In the genomic region with DNA sequence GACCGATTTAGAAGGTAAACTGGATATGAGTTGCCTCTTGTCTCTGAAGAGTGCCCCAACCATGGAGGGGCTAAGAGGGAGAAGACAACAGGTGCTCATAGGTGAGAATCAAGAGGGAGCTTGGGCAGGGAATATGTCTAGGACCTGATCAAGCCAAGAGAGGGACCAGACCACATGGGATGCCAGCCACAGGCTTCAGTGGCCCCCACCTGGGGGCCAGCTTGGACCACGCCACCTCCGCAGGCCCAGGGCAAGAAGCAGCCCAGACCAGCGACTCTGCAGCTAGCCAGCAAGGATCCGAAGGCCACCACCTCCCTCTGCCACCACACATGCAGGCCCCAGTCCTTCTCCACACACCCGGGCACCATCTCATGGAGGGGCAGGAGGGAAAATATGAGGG, we compare ENCODE assay signal across 33 cellular contexts.
"Had no signal": no experiment of that assay in that cellular context is flagged by ENCODE, and none has a peak within 500 bp of the region (broad histone marks: within the 10 kb centered on the region; RNA-seq: fewer than 3 reads in every experiment).

No MANE protein-coding gene starts in this region.

- H3K27me3 ChIP-seq: ascending aorta, breast epithelium, colonic mucosa, dorsolateral prefrontal cortex, esophagus muscularis mucosa, gastrocnemius medialis had no signal

- H3K27ac Mint-ChIP-seq: activated CD4-positive, alpha-beta memory T cell treated with anti-CD3 and anti-CD28 coated beads, Interleukin-2, amount 10 ng/mL, durations not matched to agents 7 days and 5 days; activated CD4-positive, alpha-beta T cell treated with anti-CD3 and anti-CD28 coated beads, Interleukin-2, amount 10 ng/mL, durations not matched to agents 7 days and 5 days; activated naive CD4-positive, alpha-beta T cell treated with anti-CD3 and anti-CD28 coated beads, Interleukin-2, amount 10 ng/mL, durations not matched to agents 7 days and 5 days; activated naive CD4-positive, alpha-beta T cell treated with anti-CD3 and anti-CD28 coated beads, Interleukin-2, amount 50 U/mL, for 72 hours; activated naive CD8-positive, alpha-beta T cell treated with anti-CD3 and anti-CD28 coated beads, Interleukin-2, amount 10 ng/mL, durations not matched to agents 7 days and 5 days; activated T-cell treated with anti-CD3 and anti-CD28 coated beads, Interleukin-2, amount 50 U/mL, for 24 hours; activated T-cell treated with anti-CD3 and anti-CD28 coated beads, Interleukin-2, amount 50 U/mL, for 72 hours; dendritic cell treated with granulocyte-macrophage colony-stimulating factor and Interleukin-4, amounts not matched to agents 40 ng/mL and 50 ng/mL, for 4 days; T-cell; T-helper 1 cell treated with Interleukin-12 subunit alpha and Interleukin-12 subunit beta and Interleukin-4 antibody, amounts not matched to agents 30 μg/mL and 1 μg/mL, for 36 hours; WTC11 had no signal

- H3K9me3 Mint-ChIP-seq: activated CD4-positive, alpha-beta memory T cell treated with anti-CD3 and anti-CD28 coated beads, Interleukin-2, amount 10 ng/mL, durations not matched to agents 7 days and 5 days; activated CD4-positive, alpha-beta T cell treated with anti-CD3 and anti-CD28 coated beads, Interleukin-2, amount 10 ng/mL, durations not matched to agents 7 days and 5 days; activated naive CD4-positive, alpha-beta T cell treated with anti-CD3 and anti-CD28 coated beads, Interleukin-2, amount 10 ng/mL, durations not matched to agents 7 days and 5 days; activated naive CD4-positive, alpha-beta T cell treated with anti-CD3 and anti-CD28 coated beads, Interleukin-2, amount 50 U/mL, for 72 hours; activated naive CD8-positive, alpha-beta T cell treated with anti-CD3 and anti-CD28 coated beads, Interleukin-2, amount 10 ng/mL, durations not matched to agents 7 days and 5 days; activated T-cell treated with anti-CD3 and anti-CD28 coated beads, Interleukin-2, amount 50 U/mL, for 24 hours; brain; dendritic cell treated with granulocyte-macrophage colony-stimulating factor and Interleukin-4, amounts not matched to agents 40 ng/mL and 50 ng/mL, for 4 days; T-cell; T-helper 1 cell treated with Interleukin-12 subunit alpha and Interleukin-12 subunit beta and Interleukin-4 antibody, amounts not matched to agents 30 μg/mL and 1 μg/mL, for 36 hours; WTC11 had no signal

- H3K36me3 ChIP-seq: ascending aorta, breast epithelium, cardiac muscle cell, colonic mucosa, esophagus muscularis mucosa, gastrocnemius medialis had no signal

- H3K4me1 Mint-ChIP-seq: activated CD4-positive, alpha-beta memory T cell treated with anti-CD3 and anti-CD28 coated beads, Interleukin-2, amount 10 ng/mL, durations not matched to agents 7 days and 5 days; activated CD4-positive, alpha-beta T cell treated with anti-CD3 and anti-CD28 coated beads, Interleukin-2, amount 10 ng/mL, durations not matched to agents 7 days and 5 days; activated naive CD4-positive, alpha-beta T cell treated with anti-CD3 and anti-CD28 coated beads, Interleukin-2, amount 10 ng/mL, durations not matched to agents 7 days and 5 days; activated naive CD8-positive, alpha-beta T cell treated with anti-CD3 and anti-CD28 coated beads, Interleukin-2, amount 10 ng/mL, durations not matched to agents 7 days and 5 days; T-cell had no signal

- H3K9me3 ChIP-seq: ascending aorta, breast epithelium, colonic mucosa, esophagus muscularis mucosa, gastrocnemius medialis had no signal

- H3K27me3 Mint-ChIP-seq: activated naive CD4-positive, alpha-beta T cell treated with anti-CD3 and anti-CD28 coated beads, Interleukin-2, amount 10 ng/mL, durations not matched to agents 7 days and 5 days had no signal

- ATAC-seq: activated naive CD4-positive, alpha-beta T cell treated with anti-CD3 and anti-CD28 coated beads, Interleukin-2, amount 50 U/mL, for 72 hours; activated T-cell treated with anti-CD3 and anti-CD28 coated beads, Interleukin-2, amount 50 U/mL, for 72 hours; foreskin keratinocyte; gastrocnemius medialis; T-cell; WTC11 had no signal

- H3K4me3 ChIP-seq: ascending aorta, breast epithelium, cardiac muscle cell, colonic mucosa, dorsolateral prefrontal cortex, esophagus muscularis mucosa, gastrocnemius medialis had no signal

- H3K4me3 Mint-ChIP-seq: activated CD4-positive, alpha-beta memory T cell treated with anti-CD3 and anti-CD28 coated beads, Interleukin-2, amount 10 ng/mL, durations not matched to agents 7 days and 5 days; activated CD4-positive, alpha-beta T cell treated with anti-CD3 and anti-CD28 coated beads, Interleukin-2, amount 10 ng/mL, durations not matched to agents 7 days and 5 days; activated naive CD4-positive, alpha-beta T cell treated with anti-CD3 and anti-CD28 coated beads, Interleukin-2, amount 10 ng/mL, durations not matched to agents 7 days and 5 days; activated naive CD8-positive, alpha-beta T cell treated with anti-CD3 and anti-CD28 coated beads, Interleukin-2, amount 10 ng/mL, durations not matched to agents 7 days and 5 days; activated T-cell treated with anti-CD3 and anti-CD28 coated beads, Interleukin-2, amount 50 U/mL, for 24 hours; activated T-cell treated with anti-CD3 and anti-CD28 coated beads, Interleukin-2, amount 50 U/mL, for 72 hours; brain; dendritic cell treated with granulocyte-macrophage colony-stimulating factor and Interleukin-4, amounts not matched to agents 40 ng/mL and 50 ng/mL, for 4 days; T-cell; T-helper 1 cell treated with Interleukin-12 subunit alpha and Interleukin-12 subunit beta and Interleukin-4 antibody, amounts not matched to agents 30 μg/mL and 1 μg/mL, for 36 hours; WTC11 had no signal

- H3K36me3 Mint-ChIP-seq: activated naive CD4-positive, alpha-beta T cell treated with anti-CD3 and anti-CD28 coated beads, Interleukin-2, amount 10 ng/mL, durations not matched to agents 7 days and 5 days; activated naive CD4-positive, alpha-beta T cell treated with anti-CD3 and anti-CD28 coated beads, Interleukin-2, amount 50 U/mL, for 72 hours; activated naive CD8-positive, alpha-beta T cell treated with anti-CD3 and anti-CD28 coated beads, Interleukin-2, amount 10 ng/mL, durations not matched to agents 7 days and 5 days; brain; T-cell; WTC11 had no signal

- DNase-seq: activated CD4-positive, alpha-beta memory T cell treated with anti-CD3 and anti-CD28 coated beads, Interleukin-2, amount 10 ng/mL, durations not matched to agents 7 days and 5 days; activated CD4-positive, alpha-beta T cell treated with anti-CD3 and anti-CD28 coated beads for 1 hour; activated CD4-positive, alpha-beta T cell treated with anti-CD3 and anti-CD28 coated beads for 4 hours; activated CD4-positive, alpha-beta T cell treated with anti-CD3 and anti-CD28 coated beads, Interleukin-2, amount 10 ng/mL, durations not matched to agents 7 days and 5 days; activated CD4-positive, alpha-beta T cell treated with anti-CD3 and anti-CD28 coated beads, Interleukin-2, amount 50 U/mL, for 4 hours; activated CD8-positive, alpha-beta memory T cell treated with anti-CD3 and anti-CD28 coated beads, Interleukin-2, amount 50 U/mL, for 48 hours; activated gamma-delta T cell; activated naive CD4-positive, alpha-beta T cell; activated naive CD4-positive, alpha-beta T cell treated with anti-CD3 and anti-CD28 coated beads, Interleukin-2, amount 10 ng/mL, durations not matched to agents 7 days and 5 days; activated naive CD8-positive, alpha-beta T cell treated with anti-CD3 and anti-CD28 coated beads, Interleukin-2, amount 10 ng/mL, durations not matched to agents 7 days and 5 days; activated T-cell treated with anti-CD3 and anti-CD28 coated beads for 4 hours; activated T-cell treated with anti-CD3 and anti-CD28 coated beads, Interleukin-2, amount 50 U/mL, for 24 hours; activated T-cell treated with anti-CD3 and anti-CD28 coated beads, Interleukin-2, amount 50 U/mL, for 72 hours; central memory CD4-positive, alpha-beta T cell; colonic mucosa; effector memory CD4-positive, alpha-beta T cell; erythroblast; foreskin keratinocyte; glutamatergic neuron; SW 1271; T-cell; T-helper 9 cell had no signal

- H3K4me1 ChIP-seq: ascending aorta, breast epithelium, colonic mucosa, foreskin keratinocyte, gastrocnemius medialis had no signal

- H3K27ac ChIP-seq: ascending aorta, breast epithelium, cardiac muscle cell, colonic mucosa, esophagus muscularis mucosa, foreskin keratinocyte, gastrocnemius medialis had no signal
